8 cellular contexts compared by ENCODE assay signal in the genomic region with DNA sequence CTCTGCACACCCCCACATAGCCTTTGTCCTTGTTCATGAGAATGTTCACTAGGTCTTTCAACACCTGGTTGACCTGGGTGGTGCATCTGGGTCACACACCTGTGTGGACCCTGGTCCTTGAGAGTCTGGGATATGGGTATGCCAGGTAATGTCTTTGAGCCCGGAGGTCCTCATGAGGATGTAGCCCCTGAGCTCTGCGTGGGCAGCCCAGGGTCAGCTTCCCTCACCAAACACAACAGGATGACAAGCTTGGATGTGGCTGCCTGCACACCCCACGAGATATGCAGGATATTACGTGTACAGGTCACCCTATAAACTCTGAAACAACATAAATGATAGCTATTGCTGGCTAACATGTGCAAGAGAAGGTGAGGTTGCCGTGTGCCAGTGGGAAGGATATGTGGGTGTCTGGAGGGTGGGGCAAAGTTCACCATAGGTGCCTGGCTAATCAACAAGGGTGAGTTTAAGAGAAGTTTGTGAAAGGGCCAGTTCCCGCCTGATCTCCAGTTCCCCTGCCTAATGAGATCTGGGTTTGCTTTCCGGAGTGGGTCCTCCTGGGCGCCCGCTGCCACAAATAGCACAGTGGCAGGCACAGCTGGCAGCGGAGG. TPM values are rescaled to one million over a fixed set of nuclear protein-coding genes. Genes with fewer than 3 reads are reported as not detected.
A peak's percentile ranks its signal among the peaks of the same experiment; 100 is the strongest.
DNase-seq lines count a peak whose midpoint lies in the region; ATAC-seq, FAIRE-seq and TF ChIP-seq lines count a peak whose summit lies in the region.

No MANE protein-coding gene starts in this region.

- H3K79me1 ChIP-seq in H9 (ENCODE audit: insufficient read depth, low read depth, low read length, poor library complexity, severe bottlenecking), result no peaks in the 10 kb centered on the region

- H2BK15ac ChIP-seq in H9 (ENCODE audit: low read depth, low read length), result no peak overlapping the region

- peak overlapping the region; percentile 44 for H3K4me2 ChIP-seq in H9 (ENCODE audit: insufficient read depth, insufficient read length, low read length)
- H3K4me2 ChIP-seq in smooth muscle cell, result peak overlapping the region; percentile 97

- H2AFZ ChIP-seq in H9 (ENCODE audit: low read length) (no peak overlapping the region), smooth muscle cell (ENCODE audit: low read depth) (peak overlapping the region; percentile 95)

- H2BK20ac ChIP-seq in H9 (ENCODE audit: low read depth, low read length, poor library complexity, severe bottlenecking), result no peak overlapping the region

- H3K9me3 ChIP-seq in H9 (ENCODE audit: control insufficient read depth, low read depth, low read length), result no peaks in the 10 kb centered on the region
- H3K9me3 ChIP-seq in iPS-18a (ENCODE audit: control insufficient read depth, low read depth, low read length), result no peaks in the 10 kb centered on the region
- H3K9me3 ChIP-seq in smooth muscle cell (replicated peaks; ENCODE audit: low read depth), result no peaks in the 10 kb centered on the region

- peaks cover 16% of the 10 kb centered on the region; the same call in 1 of the 2 replicates for H3K27me3 ChIP-seq in H9 (ENCODE audit: insufficient read depth, low read length)
- peaks cover 62% of the 10 kb centered on the region for H3K27me3 ChIP-seq in iPS-18a (ENCODE audit: control insufficient read depth, insufficient read depth, low read length)
- no peaks in the 10 kb centered on the region for H3K27me3 ChIP-seq in smooth muscle cell (ENCODE audit: low read depth)

- TF ChIP-seq CTCF in H9 (conservative IDR thresholded peaks at IDR 0.05) (no peak), smooth muscle cell (IDR thresholded peaks at IDR 0.05; ENCODE audit: borderline replicate concordance, insufficient read depth, poor library complexity, severe bottlenecking) (no peak)

- WGBS in H9 (ENCODE audit: extremely low coverage, insufficient read length, low lambda C conversion rate), result no CpG with 5 or more reads among the region's 10 CpGs
- 47% methylated on average over 10 of the region's 10 CpGs for WGBS in smooth muscle cell (ENCODE audit: low lambda C conversion rate)

- H3F3A ChIP-seq in smooth muscle cell (ENCODE audit: low read depth), result no peaks in the 10 kb centered on the region

- H3K9me3 Mint-ChIP-seq in H9, result no peaks in the 10 kb centered on the region
- H3K9me3 Mint-ChIP-seq in activated CD8-positive, alpha-beta T cell treated with anti-CD3 and anti-CD28 coated beads, Interleukin-2, amount 10 ng/mL, durations not matched to agents 7 days and 5 days (ENCODE audit: insufficient read depth), result no peaks in the 10 kb centered on the region

- peaks cover 2 to 7% (median 4%) of the 10 kb centered on the region in 3 experiments; a peak in 5 of 7 replicates for H3K36me3 Mint-ChIP-seq in H9 (ENCODE audit: insufficient read depth in 1 of 3, low read depth in 3 of 3)
- H3K36me3 Mint-ChIP-seq in activated CD8-positive, alpha-beta T cell treated with anti-CD3 and anti-CD28 coated beads, Interleukin-2, amount 10 ng/mL, durations not matched to agents 7 days and 5 days (ENCODE audit: low read depth), result peaks cover 11% of the 10 kb centered on the region

- H3K18ac ChIP-seq in H9 (ENCODE audit: insufficient read length, low read depth, low read length), result no peak overlapping the region

- H4K5ac ChIP-seq in H9 (ENCODE audit: insufficient read length, low read depth, low read length), result no peak overlapping the region

- no peak for ATAC-seq in activated CD8-positive, alpha-beta T cell treated with anti-CD3 and anti-CD28 coated beads, Interleukin-2, amount 10 ng/mL, durations not matched to agents 7 days and 5 days
- ATAC-seq in HG02759 (IDR thresholded peaks at IDR 0.05; ENCODE audit: unreplicated experiment), result no peak
- no peak for ATAC-seq in GM19023 (IDR thresholded peaks at IDR 0.05; ENCODE audit: unreplicated experiment)

- no peak overlapping the region for H3K14ac ChIP-seq in H9 (ENCODE audit: insufficient read depth, low read length)

- H3K4ac ChIP-seq in H9 (ENCODE audit: low read depth, low read length), result no peak overlapping the region

- no peak overlapping the region for H3K23ac ChIP-seq in H9 (ENCODE audit: insufficient read length, low read depth, low read length)

- no peak for FAIRE-seq in H54 (lab: Jason Lieb, UNC)

- H3K4me3 Mint-ChIP-seq in H9, result peak overlapping the region; percentile 74 to 85
- H3K4me3 Mint-ChIP-seq in activated CD8-positive, alpha-beta T cell treated with anti-CD3 and anti-CD28 coated beads, Interleukin-2, amount 10 ng/mL, durations not matched to agents 7 days and 5 days, result peak overlapping the region; percentile 75

- POLR2A ChIA-PET in activated CD8-positive, alpha-beta T cell treated with anti-CD3 and anti-CD28 coated beads, Interleukin-2, amount 10 ng/mL, durations not matched to agents 7 days and 5 days (lab: Charles Lee), result interaction anchor here (0.6 kb wide), 1 partner anchor 9 kb away, joined by 3 read pairs; no protein-coding TSS in a partner anchor
- POLR2A ChIA-PET in HEK293T (lab: Yijun Ruan, JAX), result interaction anchor here (1.0 to 1.4 kb wide), 2 partner anchors 101 to 113 kb away, joined by 3 read pairs; a partner anchor contains a TSS

- no peak overlapping the region for H2BK5ac ChIP-seq in H9 (ENCODE audit: insufficient read length, low read length)

- H3T11ph ChIP-seq in H9 (ENCODE audit: low read length), result no peak overlapping the region

- no peak for TF ChIP-seq POLR2A in H54 (IDR thresholded peaks at IDR 0.05; ENCODE audit: low read depth, low read length)

- no peak overlapping the region for H3K27ac ChIP-seq in H9 (ENCODE audit: insufficient read length, low read depth, low read length)
- no peak overlapping the region for H3K27ac ChIP-seq in iPS-18a (ENCODE audit: low read length)
- H3K27ac ChIP-seq in smooth muscle cell (ENCODE audit: low read depth), result no peak overlapping the region

- H4K20me1 ChIP-seq in H9 (ENCODE audit: control insufficient read depth, insufficient read depth, insufficient read length) (no peaks in the 10 kb centered on the region), smooth muscle cell (ENCODE audit: low read depth) (peaks cover 24% of the 10 kb centered on the region)

- peaks cover 10% of the 10 kb centered on the region for H3K23me2 ChIP-seq in H9 (ENCODE audit: insufficient read length, low read depth, low read length, poor library complexity, severe bottlenecking)

- H3K9ac ChIP-seq in H9 (ENCODE audit: extremely low read depth, insufficient read length, low read length), result no peak overlapping the region
- H3K9ac ChIP-seq in iPS-18a (ENCODE audit: low read length), result peak overlapping the region; percentile 51
- no peak overlapping the region for H3K9ac ChIP-seq in smooth muscle cell (ENCODE audit: low read depth)

- no peak overlapping the region for H4K8ac ChIP-seq in H9 (replicated peaks; ENCODE audit: insufficient read length, low read depth, low read length)

- no peaks in the 10 kb centered on the region for H3K36me3 ChIP-seq in iPS-18a (ENCODE audit: control insufficient read depth, low read depth, low read length)
- no peaks in the 10 kb centered on the region for H3K36me3 ChIP-seq in smooth muscle cell (ENCODE audit: low read depth)

- peaks cover 7 to 8% of the 10 kb centered on the region in 2 experiments for H3K4me1 Mint-ChIP-seq in H9
- peaks cover 22% of the 10 kb centered on the region for H3K4me1 Mint-ChIP-seq in activated CD8-positive, alpha-beta T cell treated with anti-CD3 and anti-CD28 coated beads, Interleukin-2, amount 10 ng/mL, durations not matched to agents 7 days and 5 days (ENCODE audit: low read depth)

- CTCF ChIA-PET in activated CD8-positive, alpha-beta T cell treated with anti-CD3 and anti-CD28 coated beads, Interleukin-2, amount 10 ng/mL, durations not matched to agents 7 days and 5 days (lab: Charles Lee), result interaction anchor here (1.4 to 1.8 kb wide), 4 partner anchors 34 to 143 kb away, joined by 3 to 6 read pairs (median 4); a partner anchor contains a TSS
- CTCF ChIA-PET in HEK293T (lab: Yijun Ruan, JAX), result interaction anchor here (1.5 kb wide), 1 partner anchor 96 kb away, joined by 3 read pairs; no protein-coding TSS in a partner anchor

- H3K79me2 ChIP-seq in H9 (ENCODE audit: insufficient read depth, low read length) (no peaks in the 10 kb centered on the region), smooth muscle cell (ENCODE audit: low read depth) (peaks cover 8% of the 10 kb centered on the region)

- peaks cover 66% of the 10 kb centered on the region for H3K27me3 Mint-ChIP-seq in H9 (ENCODE audit: low read depth)
- H3K27me3 Mint-ChIP-seq in activated CD8-positive, alpha-beta T cell treated with anti-CD3 and anti-CD28 coated beads, Interleukin-2, amount 10 ng/mL, durations not matched to agents 7 days and 5 days (ENCODE audit: low read depth), result peaks cover 28% of the 10 kb centered on the region

- H3K27ac Mint-ChIP-seq in H9, result no peak overlapping the region
- H3K27ac Mint-ChIP-seq in activated CD8-positive, alpha-beta T cell treated with anti-CD3 and anti-CD28 coated beads, Interleukin-2, amount 10 ng/mL, durations not matched to agents 7 days and 5 days, result peak overlapping the region; percentile 51

- H2AK5ac ChIP-seq in H9 (ENCODE audit: insufficient read length, low read length), result no peak overlapping the region

- peak overlapping the region; percentile 70 for H3K4me3 ChIP-seq in iPS-18a (ENCODE audit: low read length)
- peak overlapping the region; percentile 74 for H3K4me3 ChIP-seq in smooth muscle cell

- H2BK12ac ChIP-seq in H9 (ENCODE audit: insufficient read length, low read depth, low read length), result no peak overlapping the region

- no peak overlapping the region for H3K56ac ChIP-seq in H9 (ENCODE audit: insufficient read length, low read depth, low read length)

- H2BK120ac ChIP-seq in H9 (ENCODE audit: low read depth, low read length, poor library complexity, severe bottlenecking), result no peak overlapping the region

- no peak overlapping the region for H4K91ac ChIP-seq in H9 (ENCODE audit: insufficient read length, low read depth, low read length)

- DNase-seq in H9, result no peak
- DNase-seq in activated CD8-positive, alpha-beta T cell treated with anti-CD3 and anti-CD28 coated beads, Interleukin-2, amount 10 ng/mL, durations not matched to agents 7 days and 5 days, result peak; percentile 35
- DNase-seq in smooth muscle cell (lab: John Stamatoyannopoulos, UW; ENCODE audit: unreplicated experiment), result no peak
- no peak for DNase-seq in H54 (ENCODE audit: insufficient read length, low spot score)
- no peak for DNase-seq in HEK293T (ENCODE audit: extremely low spot score)

- H3K4me1 ChIP-seq in H9 (ENCODE audit: insufficient read depth, low read length) (no peaks in the 10 kb centered on the region), iPS-18a (ENCODE audit: control insufficient read depth, low read depth, low read length) (no peaks in the 10 kb centered on the region), smooth muscle cell (ENCODE audit: low read depth) (no peaks in the 10 kb centered on the region)

RNA-seq across cellular contexts. Expression of a gene that starts 1.3 kb away (rescaled TPM):
- total RNA-seq in H9 (2021) (7.3 and 7.4 TPM in 2 replicates), smooth muscle cell (13.7 and 18.0 TPM in 2 replicates)
- 10 to 100 TPM; 17.9 to 18.1 TPM for total RNA-seq in activated CD8-positive, alpha-beta T cell treated with anti-CD3 and anti-CD28 coated beads, Interleukin-2, amount 10 ng/mL, durations not matched to agents 7 days and 5 days
- 8.8 and 9.2 TPM in 2 replicates for polyA plus RNA-seq in smooth muscle cell
